26 cellular contexts compared by ENCODE assay signal in genomic region chr1:61289232-61289967, GRCh38.
"Had no signal": no experiment of that assay in that cellular context is flagged by ENCODE, and none has a peak within 500 bp of the region (broad histone marks: within the 10 kb centered on the region; RNA-seq: fewer than 3 reads in every experiment).

No MANE protein-coding gene starts in this region.

- H3K36me3 ChIP-seq: colonic mucosa, gastroesophageal sphincter, pancreas, right atrium auricular region, transverse colon had no signal

- ATAC-seq: activated naive CD4-positive, alpha-beta T cell treated with anti-CD3 and anti-CD28 coated beads, Interleukin-2, amount 50 U/mL, for 72 hours; activated T-cell treated with anti-CD3 and anti-CD28 coated beads, Interleukin-2, amount 50 U/mL, for 72 hours; gastroesophageal sphincter; left cardiac atrium; left ventricle myocardium superior; naive thymus-derived CD4-positive, alpha-beta T cell; pancreas; T-helper 17 cell had no signal

- FAIRE-seq: keratinocyte, pancreas had no signal

- H3K27ac ChIP-seq: colonic mucosa, gastroesophageal sphincter, pancreas, psoas muscle, right atrium auricular region, transverse colon had no signal

- DNase-seq: activated CD4-positive, alpha-beta T cell treated with anti-CD3 and anti-CD28 coated beads for 4 hours; activated CD4-positive, alpha-beta T cell treated with anti-CD3 and anti-CD28 coated beads, Interleukin-2, amount 50 U/mL, for 4 hours; activated naive CD4-positive, alpha-beta T cell; activated T-cell treated with anti-CD3 and anti-CD28 coated beads for 4 hours; activated T-cell treated with anti-CD3 and anti-CD28 coated beads, Interleukin-2, amount 50 U/mL, for 72 hours; cerebellar nuclear complex; colonic mucosa; dorsolateral prefrontal cortex; effector memory CD4-positive, alpha-beta T cell; hippocampal formation; left cardiac atrium; left ventricle myocardium superior; midbrain; naive thymus-derived CD4-positive, alpha-beta T cell; nucleus accumbens; pancreas; psoas muscle; stimulated activated CD4-positive, alpha-beta T cell treated with anti-CD3 and anti-CD28 coated beads, Interleukin-15, amount 100 ng/mL, for 24 hours; stimulated activated naive CD4-positive, alpha-beta T cell treated with Interleukin-2 at 50 U/mL for 16 hours; T-helper 17 cell; T1000; transverse colon had no signal

- H3K4me1 ChIP-seq: colonic mucosa, pancreas, transverse colon had no signal

- H3K9me3 ChIP-seq: colonic mucosa, gastroesophageal sphincter, pancreas, psoas muscle, right atrium auricular region, transverse colon had no signal

- H3K27me3 ChIP-seq: colonic mucosa, dorsolateral prefrontal cortex, gastroesophageal sphincter, pancreas, right atrium auricular region, transverse colon had no signal

- H3K4me3 ChIP-seq: colonic mucosa, dorsolateral prefrontal cortex, gastroesophageal sphincter, pancreas, psoas muscle, right atrium auricular region, transverse colon had no signal
